In the genomic region with DNA sequence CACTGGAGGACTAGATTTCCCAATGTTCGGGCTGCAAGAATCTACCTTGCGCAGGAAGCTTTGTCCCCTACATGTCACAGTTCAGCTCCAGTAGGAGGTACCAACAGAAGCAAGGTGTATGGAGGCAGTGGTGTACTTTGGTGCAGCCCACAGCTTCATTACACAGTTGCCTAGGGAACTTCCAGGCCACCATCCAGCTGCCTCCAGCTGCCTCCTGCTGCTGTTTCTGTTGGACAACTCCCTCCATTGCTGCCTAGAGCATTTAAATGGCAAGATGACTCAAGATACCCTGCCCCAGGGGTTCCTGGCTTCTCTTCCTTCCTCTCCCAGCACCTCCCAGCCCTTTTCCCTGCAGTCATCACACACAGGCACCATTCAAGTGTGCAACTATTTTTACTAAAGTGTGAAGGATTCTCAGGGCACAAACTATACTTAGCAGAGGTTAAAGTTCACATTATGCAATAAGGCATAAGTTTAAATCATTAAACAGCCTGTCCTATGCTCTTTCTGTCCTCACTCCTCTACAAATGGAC, we compare ENCODE assay signal across 13 cellular contexts. TPM values are rescaled to one million over a fixed set of nuclear protein-coding genes. Genes with fewer than 3 reads are reported as not detected.
DNase-seq lines count a peak whose midpoint lies in the region; ATAC-seq and TF ChIP-seq lines count a peak whose summit lies in the region.
"Had no signal": no experiment of that assay in that cellular context is flagged by ENCODE, and none has a peak within 500 bp of the region (broad histone marks: within the 10 kb centered on the region; RNA-seq: fewer than 3 reads in every experiment).

No MANE protein-coding gene starts in this region.

- no peak for TF ChIP-seq CTCF in GM23338 (conservative IDR thresholded peaks at IDR 0.05; ENCODE audit: low read depth in 2 of 2)
- no peak for TF ChIP-seq CTCF in fibroblast of villous mesenchyme (IDR thresholded peaks at IDR 0.05; ENCODE audit: insufficient read depth, low read depth, low read length)
- no peak for TF ChIP-seq CTCF in parathyroid adenoma (IDR thresholded peaks at IDR 0.05)

- ATAC-seq in GM23338 (no peak), HG03280 (IDR thresholded peaks at IDR 0.05; ENCODE audit: unreplicated experiment) (no peak)
- no peak for ATAC-seq in effector memory CD8-positive, alpha-beta T cell (replicated peaks)

- H3K9me2 ChIP-seq in GM23338 (ENCODE audit: insufficient read depth), result 0 out of 2 replicates have a peak, but pooled peaks cover 3% of the 10 kb centered on the region

- H3K4me1 Mint-ChIP-seq in GM23338, result peaks cover 24% of the 10 kb centered on the region
- H3K4me1 Mint-ChIP-seq in activated T-cell treated with anti-CD3 and anti-CD28 coated beads, Interleukin-2, amount 50 U/mL, for 24 hours (ENCODE audit: low read depth), result peaks cover 34% of the 10 kb centered on the region
- H3K4me1 Mint-ChIP-seq in effector memory CD8-positive, alpha-beta T cell (ENCODE audit: low read depth in 2 of 2), result no peaks in the 10 kb centered on the region

- peak overlapping the region; percentile 85; the same call in 1 of the 2 replicates for H2AFZ ChIP-seq in GM23338
- peak overlapping the region; percentile 8 for H2AFZ ChIP-seq in parathyroid adenoma

- H3K36me3 ChIP-seq in GM23338 (ENCODE audit: insufficient read depth) (no peaks in the 10 kb centered on the region), parathyroid adenoma (ENCODE audit: control insufficient read depth, insufficient read depth, low read length) (no peaks in the 10 kb centered on the region)
- H3K36me3 ChIP-seq: HAP-1 had no signal

- no peak overlapping the region for H3K27ac Mint-ChIP-seq in GM23338
- H3K27ac Mint-ChIP-seq in activated T-cell treated with anti-CD3 and anti-CD28 coated beads, Interleukin-2, amount 50 U/mL, for 24 hours, result no peak overlapping the region
- no peak overlapping the region for H3K27ac Mint-ChIP-seq in effector memory CD8-positive, alpha-beta T cell

- H3K4me3 ChIP-seq in GM23338 (no peak overlapping the region), fibroblast of villous mesenchyme (ENCODE audit: low read depth, low read length) (no peak overlapping the region), parathyroid adenoma (ENCODE audit: low read depth, low read length) (no peak overlapping the region)
- H3K4me3 ChIP-seq: HAP-1 had no signal

- H3K4me2 ChIP-seq in GM23338, result peak overlapping the region; percentile 1; the same call in 1 of the 2 replicates
- no peak overlapping the region for H3K4me2 ChIP-seq in parathyroid adenoma (ENCODE audit: low read length)

- no peak overlapping the region for H3K9ac ChIP-seq in parathyroid adenoma

- no peaks in the 10 kb centered on the region for H3F3A ChIP-seq in GM23338 (replicated peaks; ENCODE audit: low read depth)

- H3K27me3 ChIP-seq in GM23338 (ENCODE audit: insufficient read depth) (no peaks in the 10 kb centered on the region), parathyroid adenoma (ENCODE audit: control insufficient read depth, insufficient read depth, low read length) (no peaks in the 10 kb centered on the region)

- no peaks in the 10 kb centered on the region for H3K9me3 ChIP-seq in parathyroid adenoma (ENCODE audit: control insufficient read depth, low read length)
- H3K9me3 ChIP-seq: HAP-1 had no signal

- H3K27me3 Mint-ChIP-seq in GM23338 (ENCODE audit: insufficient read depth, low read depth, poor library complexity), result peaks cover 4% of the 10 kb centered on the region
- H3K27me3 Mint-ChIP-seq in activated T-cell treated with anti-CD3 and anti-CD28 coated beads, Interleukin-2, amount 50 U/mL, for 24 hours, result no peaks in the 10 kb centered on the region
- peaks cover 18 to 43% of the 10 kb centered on the region in 2 donors for H3K27me3 Mint-ChIP-seq in effector memory CD8-positive, alpha-beta T cell

- H3K79me2 ChIP-seq in GM23338 (replicated peaks; ENCODE audit: insufficient read depth) (no peaks in the 10 kb centered on the region), parathyroid adenoma (no peaks in the 10 kb centered on the region)

- H3K4me1 ChIP-seq in GM23338 (ENCODE audit: insufficient read depth), result peaks cover 13% of the 10 kb centered on the region
- H3K4me1 ChIP-seq in parathyroid adenoma, result peaks cover 52% of the 10 kb centered on the region

- DNase-seq in GM23338 (ENCODE audit: low spot score), result no peak
- peak; percentile 69 for DNase-seq in fibroblast of villous mesenchyme (ENCODE audit: low read depth)
- no peak for DNase-seq in activated T-cell treated with anti-CD3 and anti-CD28 coated beads, Interleukin-2, amount 50 U/mL, for 24 hours
- no peak for DNase-seq in nucleus accumbens (lab: John Stamatoyannopoulos, UW)
- no peak for DNase-seq in effector memory CD8-positive, alpha-beta T cell
- DNase-seq: cortex of kidney, NCI-H2227 treated with DMSO at 0.1 percent for 48 hours, T-helper 2 cell had no signal

- H3K36me3 Mint-ChIP-seq in GM23338 (ENCODE audit: low read depth), result no peaks in the 10 kb centered on the region
- H3K36me3 Mint-ChIP-seq in activated T-cell treated with anti-CD3 and anti-CD28 coated beads, Interleukin-2, amount 50 U/mL, for 24 hours (ENCODE audit: low read depth), result no peaks in the 10 kb centered on the region
- H3K36me3 Mint-ChIP-seq in effector memory CD8-positive, alpha-beta T cell (ENCODE audit: insufficient read depth), result no peaks in the 10 kb centered on the region

- no peaks in the 10 kb centered on the region; the same call in 2 of the 3 replicates for H3K9me3 Mint-ChIP-seq in GM23338
- no peaks in the 10 kb centered on the region for H3K9me3 Mint-ChIP-seq in activated T-cell treated with anti-CD3 and anti-CD28 coated beads, Interleukin-2, amount 50 U/mL, for 24 hours
- H3K9me3 Mint-ChIP-seq in effector memory CD8-positive, alpha-beta T cell, result no peaks in the 10 kb centered on the region

- no peak overlapping the region for H3K27ac ChIP-seq in GM23338 (ENCODE audit: low read depth)
- H3K27ac ChIP-seq in parathyroid adenoma, result peak overlapping the region; percentile 95
- H3K27ac ChIP-seq: HL-60 had no signal

- H3K4me3 Mint-ChIP-seq in GM23338, result no peak overlapping the region
- no peak overlapping the region for H3K4me3 Mint-ChIP-seq in activated T-cell treated with anti-CD3 and anti-CD28 coated beads, Interleukin-2, amount 50 U/mL, for 24 hours
- H3K4me3 Mint-ChIP-seq in effector memory CD8-positive, alpha-beta T cell, result no peak overlapping the region

- H4K20me1 ChIP-seq in GM23338 (replicated peaks; ENCODE audit: insufficient read depth), result no peaks in the 10 kb centered on the region

TF ChIP-seq in GM23338, 12 proteins besides CTCF, POLR2A, EP300 and RAD21 (continues in another document):
- TF ChIP-seq POLR2AphosphoS5 (IDR thresholded peaks at IDR 0.05; ENCODE audit: low read depth), result no peak

TF ChIP-seq in PFSK-1, 5 proteins besides CTCF, POLR2A, EP300 and RAD21:
- TF ChIP-seq TAF1 (IDR thresholded peaks at IDR 0.05; ENCODE audit: borderline replicate concordance, insufficient read depth, low read length), result no peak
- TF ChIP-seq, protein P1, sequence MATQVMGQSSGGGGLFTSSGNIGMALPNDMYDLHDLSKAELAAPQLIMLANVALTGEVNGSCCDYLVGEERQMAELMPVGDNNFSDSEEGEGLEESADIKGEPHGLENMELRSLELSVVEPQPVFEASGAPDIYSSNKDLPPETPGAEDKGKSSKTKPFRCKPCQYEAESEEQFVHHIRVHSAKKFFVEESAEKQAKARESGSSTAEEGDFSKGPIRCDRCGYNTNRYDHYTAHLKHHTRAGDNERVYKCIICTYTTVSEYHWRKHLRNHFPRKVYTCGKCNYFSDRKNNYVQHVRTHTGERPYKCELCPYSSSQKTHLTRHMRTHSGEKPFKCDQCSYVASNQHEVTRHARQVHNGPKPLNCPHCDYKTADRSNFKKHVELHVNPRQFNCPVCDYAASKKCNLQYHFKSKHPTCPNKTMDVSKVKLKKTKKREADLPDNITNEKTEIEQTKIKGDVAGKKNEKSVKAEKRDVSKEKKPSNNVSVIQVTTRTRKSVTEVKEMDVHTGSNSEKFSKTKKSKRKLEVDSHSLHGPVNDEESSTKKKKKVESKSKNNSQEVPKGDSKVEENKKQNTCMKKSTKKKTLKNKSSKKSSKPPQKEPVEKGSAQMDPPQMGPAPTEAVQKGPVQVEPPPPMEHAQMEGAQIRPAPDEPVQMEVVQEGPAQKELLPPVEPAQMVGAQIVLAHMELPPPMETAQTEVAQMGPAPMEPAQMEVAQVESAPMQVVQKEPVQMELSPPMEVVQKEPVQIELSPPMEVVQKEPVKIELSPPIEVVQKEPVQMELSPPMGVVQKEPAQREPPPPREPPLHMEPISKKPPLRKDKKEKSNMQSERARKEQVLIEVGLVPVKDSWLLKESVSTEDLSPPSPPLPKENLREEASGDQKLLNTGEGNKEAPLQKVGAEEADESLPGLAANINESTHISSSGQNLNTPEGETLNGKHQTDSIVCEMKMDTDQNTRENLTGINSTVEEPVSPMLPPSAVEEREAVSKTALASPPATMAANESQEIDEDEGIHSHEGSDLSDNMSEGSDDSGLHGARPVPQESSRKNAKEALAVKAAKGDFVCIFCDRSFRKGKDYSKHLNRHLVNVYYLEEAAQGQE (IDR thresholded peaks at IDR 0.05; ENCODE audit: insufficient read depth in 1 of 2, low read depth in 2 of 2, low read length in 2 of 2), result peak; percentile 40 to 56; a peak in 1 of 4 replicates
TF ChIP-seq in PFSK-1: peak in this region for 1.

RNA-seq across cellular contexts. Expression of a gene that starts 39.0 kb away (rescaled TPM):
- 174 and 202 TPM in 2 replicates for total RNA-seq in GM23338 (2014; rRNA removed; shearing (Covaris generic))
- polyA plus RNA-seq in GM23338 (2016; fragmentation: Nextera tagmentation; extraction: Ambion mirVana), result 114 and 117 TPM in 2 replicates
- polyA plus RNA-seq in PFSK-1 (2012; ENCODE audit: insufficient read length, low read depth), result 162 TPM
- 87.0 and 107 TPM in 2 replicates for total RNA-seq in fibroblast of villous mesenchyme
